In the genomic region with DNA sequence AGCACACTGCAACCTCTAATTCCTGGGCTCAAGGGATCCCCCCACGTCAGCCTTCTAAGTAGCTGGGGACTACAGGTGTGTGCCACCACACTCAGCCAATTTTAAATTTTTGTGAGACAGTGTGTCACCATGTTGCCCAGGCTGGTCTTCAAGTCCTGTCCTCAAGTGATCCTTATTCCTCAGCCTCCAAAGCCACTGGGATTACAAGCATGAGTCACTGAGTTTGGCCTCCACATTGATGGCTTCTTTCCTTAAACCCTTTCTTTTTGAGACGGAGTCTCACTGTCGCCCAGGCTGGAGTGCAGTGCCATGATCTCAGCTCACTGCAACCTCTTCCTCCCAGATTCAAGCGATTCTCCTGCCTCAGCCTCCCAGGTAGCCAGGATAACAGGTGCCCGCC, we compare ENCODE assay signal across 2 cellular contexts.
TF ChIP-seq lines count a peak whose summit lies in the region.

No MANE protein-coding gene starts in this region.

TF ChIP-seq in SK-N-SH, 30 proteins besides CTCF, POLR2A, EP300 and RAD21:
- TF ChIP-seq PBX3 (IDR thresholded peaks at IDR 0.05) (no peak), MEF2A (IDR thresholded peaks at IDR 0.05; ENCODE audit: borderline replicate concordance, low read depth) (no peak)
TF ChIP-seq in SK-N-SH: peak in this region for 0.

TF ChIP-seq in SK-N-SH treated with all-trans-retinoic acid at 6 μM for 48 hours, 23 proteins besides CTCF, POLR2A, EP300 and RAD21 (continued from another document):
- TF ChIP-seq, protein P1, sequence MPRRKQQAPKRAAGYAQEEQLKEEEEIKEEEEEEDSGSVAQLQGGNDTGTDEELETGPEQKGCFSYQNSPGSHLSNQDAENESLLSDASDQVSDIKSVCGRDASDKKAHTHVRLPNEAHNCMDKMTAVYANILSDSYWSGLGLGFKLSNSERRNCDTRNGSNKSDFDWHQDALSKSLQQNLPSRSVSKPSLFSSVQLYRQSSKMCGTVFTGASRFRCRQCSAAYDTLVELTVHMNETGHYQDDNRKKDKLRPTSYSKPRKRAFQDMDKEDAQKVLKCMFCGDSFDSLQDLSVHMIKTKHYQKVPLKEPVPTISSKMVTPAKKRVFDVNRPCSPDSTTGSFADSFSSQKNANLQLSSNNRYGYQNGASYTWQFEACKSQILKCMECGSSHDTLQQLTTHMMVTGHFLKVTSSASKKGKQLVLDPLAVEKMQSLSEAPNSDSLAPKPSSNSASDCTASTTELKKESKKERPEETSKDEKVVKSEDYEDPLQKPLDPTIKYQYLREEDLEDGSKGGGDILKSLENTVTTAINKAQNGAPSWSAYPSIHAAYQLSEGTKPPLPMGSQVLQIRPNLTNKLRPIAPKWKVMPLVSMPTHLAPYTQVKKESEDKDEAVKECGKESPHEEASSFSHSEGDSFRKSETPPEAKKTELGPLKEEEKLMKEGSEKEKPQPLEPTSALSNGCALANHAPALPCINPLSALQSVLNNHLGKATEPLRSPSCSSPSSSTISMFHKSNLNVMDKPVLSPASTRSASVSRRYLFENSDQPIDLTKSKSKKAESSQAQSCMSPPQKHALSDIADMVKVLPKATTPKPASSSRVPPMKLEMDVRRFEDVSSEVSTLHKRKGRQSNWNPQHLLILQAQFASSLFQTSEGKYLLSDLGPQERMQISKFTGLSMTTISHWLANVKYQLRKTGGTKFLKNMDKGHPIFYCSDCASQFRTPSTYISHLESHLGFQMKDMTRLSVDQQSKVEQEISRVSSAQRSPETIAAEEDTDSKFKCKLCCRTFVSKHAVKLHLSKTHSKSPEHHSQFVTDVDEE (CRISPR knock-in tag; IDR thresholded peaks at IDR 0.05) = no peak
- TF ChIP-seq CSRNP3 (CRISPR knock-in tag; IDR thresholded peaks at IDR 0.05) = no peak
- no peak for TF ChIP-seq ZC3H10 (CRISPR knock-in tag; IDR thresholded peaks at IDR 0.05)
- TF ChIP-seq RARB (CRISPR knock-in tag; IDR thresholded peaks at IDR 0.05) = no peak
- TF ChIP-seq ZFP30 (CRISPR knock-in tag; IDR thresholded peaks at IDR 0.05) = no peak
- TF ChIP-seq PPARA (CRISPR knock-in tag; IDR thresholded peaks at IDR 0.05; ENCODE audit: borderline replicate concordance) = no peak
- TF ChIP-seq ZNF70 (CRISPR knock-in tag; IDR thresholded peaks at IDR 0.05) = no peak
- TF ChIP-seq ESRRG (CRISPR knock-in tag; IDR thresholded peaks at IDR 0.05) = no peak
- TF ChIP-seq BACH2 (CRISPR knock-in tag; IDR thresholded peaks at IDR 0.05; ENCODE audit: borderline replicate concordance) = no peak
- TF ChIP-seq, protein P2, sequence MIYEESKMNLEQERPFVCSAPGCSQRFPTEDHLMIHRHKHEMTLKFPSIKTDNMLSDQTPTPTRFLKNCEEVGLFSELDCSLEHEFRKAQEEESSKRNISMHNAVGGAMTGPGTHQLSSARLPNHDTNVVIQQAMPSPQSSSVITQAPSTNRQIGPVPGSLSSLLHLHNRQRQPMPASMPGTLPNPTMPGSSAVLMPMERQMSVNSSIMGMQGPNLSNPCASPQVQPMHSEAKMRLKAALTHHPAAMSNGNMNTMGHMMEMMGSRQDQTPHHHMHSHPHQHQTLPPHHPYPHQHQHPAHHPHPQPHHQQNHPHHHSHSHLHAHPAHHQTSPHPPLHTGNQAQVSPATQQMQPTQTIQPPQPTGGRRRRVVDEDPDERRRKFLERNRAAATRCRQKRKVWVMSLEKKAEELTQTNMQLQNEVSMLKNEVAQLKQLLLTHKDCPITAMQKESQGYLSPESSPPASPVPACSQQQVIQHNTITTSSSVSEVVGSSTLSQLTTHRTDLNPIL (CRISPR knock-in tag; IDR thresholded peaks at IDR 0.05; ENCODE audit: low read depth) = no peak
- TF ChIP-seq TCF4 (CRISPR knock-in tag; IDR thresholded peaks at IDR 0.05; ENCODE audit: borderline replicate concordance) = no peak
- TF ChIP-seq POU6F1 (CRISPR knock-in tag; IDR thresholded peaks at IDR 0.05; ENCODE audit: borderline replicate concordance, low read depth) = no peak
- TF ChIP-seq ARNTL (CRISPR knock-in tag; IDR thresholded peaks at IDR 0.05; ENCODE audit: borderline replicate concordance, low read depth) = no peak
- TF ChIP-seq ZNF8 (CRISPR knock-in tag; IDR thresholded peaks at IDR 0.05) = no peak
- TF ChIP-seq GLIS3 (CRISPR knock-in tag; IDR thresholded peaks at IDR 0.05) = no peak
- TF ChIP-seq ISL1 (CRISPR knock-in tag; IDR thresholded peaks at IDR 0.05) = no peak
- no peak for TF ChIP-seq OSR1 (CRISPR knock-in tag; IDR thresholded peaks at IDR 0.05)
